In genomic region chr5:132388244-132389050, GRCh38 we compare ENCODE assay signal across 11 cellular contexts. TPM values are rescaled to one million over a fixed set of nuclear protein-coding genes. Genes with fewer than 3 reads are reported as not detected.
DNase-seq lines count a peak whose midpoint lies in the region; ATAC-seq and TF ChIP-seq lines count a peak whose summit lies in the region.
"Had no signal": no experiment of that assay in that cellular context is flagged by ENCODE, and none has a peak within 500 bp of the region (broad histone marks: within the 10 kb centered on the region; RNA-seq: fewer than 3 reads in every experiment).

No MANE protein-coding gene starts in this region.

- no peaks in the 10 kb centered on the region for H3K9me3 ChIP-seq in KOPT-K1 (ENCODE audit: insufficient read depth, low read length, poor library complexity, severe bottlenecking)
- H3K9me3 ChIP-seq in testis, result no peaks in the 10 kb centered on the region
- H3K9me3 ChIP-seq: SJCRH30 had no signal

- no peaks in the 10 kb centered on the region for H3K27me3 ChIP-seq in testis
- H3K27me3 ChIP-seq: SJCRH30 had no signal

- intact Hi-C loops in testis (cut with DNase I; ENCODE audit: low total_unique reads), result loop anchor here (5.0 kb wide), 1 partner anchor 109 kb away; no protein-coding TSS in a partner anchor

- WGBS in testis, 2 donors, result 46% methylated on average over 8 of the region's 8 CpGs

- no peak for TF ChIP-seq CTCF in cardiac fibroblast (IDR thresholded peaks at IDR 0.05; ENCODE audit: low read depth, low read length)
- no peak for TF ChIP-seq CTCF in testis (IDR thresholded peaks at IDR 0.05)

- no peaks in the 10 kb centered on the region for H3K36me3 ChIP-seq in KOPT-K1 (ENCODE audit: insufficient read depth, low read length)
- no peaks in the 10 kb centered on the region for H3K36me3 ChIP-seq in testis (ENCODE audit: low read depth, missing control alignments)
- H3K36me3 ChIP-seq: SJCRH30 had no signal

- H3K27ac ChIP-seq in KOPT-K1 (ENCODE audit: low read depth, low read length, poor library complexity, severe bottlenecking) (peak overlapping the region; percentile 59), testis (peak overlapping the region in 1 of 2 donors; percentile 66)
- H3K27ac ChIP-seq: SJCRH30 had no signal

- peaks cover 30% of the 10 kb centered on the region for H3K4me1 ChIP-seq in testis

- ATAC-seq in left lobe of liver (peak; percentile 9), HG03175 (IDR thresholded peaks at IDR 0.05; ENCODE audit: unreplicated experiment) (no peak), GM21737 (IDR thresholded peaks at IDR 0.05; ENCODE audit: unreplicated experiment) (no peak)

- DNase-seq in cardiac fibroblast (ENCODE audit: low read depth in 2 of 2), result peak; percentile 28 to 59
- DNase-seq in left lobe of liver (ENCODE audit: low spot score), result no peak
- DNase-seq in testis, result peak; percentile 26
- DNase-seq in NOMO-1 treated with DMSO at 0.1 percent for 48 hours (lab: John Stamatoyannopoulos, UW; ENCODE audit: unreplicated experiment), result no peak
- DNase-seq in T-helper 9 cell, result no peak
- DNase-seq: activated naive CD4-positive, alpha-beta T cell treated with anti-CD3 and anti-CD28 coated beads, Interleukin-2, amount 10 ng/mL, durations not matched to agents 7 days and 5 days; stimulated activated CD4-positive, alpha-beta T cell treated with anti-CD3 and anti-CD28 coated beads, Interleukin-12 subunit alpha, Interleukin-12 subunit beta, amount 100 ng/mL, for 4 hours had no signal

- TF ChIP-seq POLR2A in testis (IDR thresholded peaks at IDR 0.05), result no peak

- H3K4me3 ChIP-seq in cardiac fibroblast (replicated peaks in 1 of 2; ENCODE audit: low read depth in 2 of 2, low read length in 2 of 2), result no peak overlapping the region
- H3K4me3 ChIP-seq in testis, result no peak overlapping the region
- H3K4me3 ChIP-seq: SJCRH30 had no signal

RNA-seq across cellular contexts. Expression of gene SLC22A5, which starts 18.9 kb away (rescaled TPM):
- total RNA-seq in left lobe of liver (8.8 TPM), testis (10 to 100 TPM in 1 of 2 donors, 1 to 10 TPM in 1; 9.5 to 11.8 TPM)
- polyA plus RNA-seq in testis (ENCODE audit: insufficient read depth, low read depth, low replicate concordance), result 11.9 TPM

Comparison
In these comparisons a context has a peak if more than half of its experiments do, and no peak if none do; other contexts are left out.
1. DNase-seq: peak in cardiac fibroblast (2 of 2) and testis (single experiment); none in left lobe of liver (single experiment), NOMO-1 treated with DMSO at 0.1 percent for 48 hours (single experiment) and T-helper 9 cell (single experiment).